Comparison of ENCODE assay signal across 1 cellular context in the genomic region with DNA sequence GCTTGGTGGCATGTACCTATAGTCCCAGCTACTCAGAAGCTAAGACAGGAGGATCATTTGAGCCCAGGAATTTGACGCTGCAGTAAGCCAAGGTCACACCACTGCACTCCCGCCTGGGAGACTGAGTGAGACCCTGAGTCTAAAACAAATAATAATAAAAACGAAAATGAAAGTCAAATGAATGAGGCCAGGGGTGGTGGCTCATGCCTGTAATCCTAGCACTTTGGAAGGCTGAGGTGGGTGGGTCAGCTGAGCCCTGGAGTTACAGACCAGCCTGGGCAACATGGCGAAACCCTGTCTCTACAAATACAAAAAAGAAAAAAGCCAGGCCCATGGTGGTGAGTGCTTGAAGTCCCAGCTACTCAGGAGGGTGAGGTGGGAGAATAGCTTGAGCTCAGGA. TPM values are rescaled to one million over a fixed set of nuclear protein-coding genes. Genes with fewer than 3 reads are reported as not detected.
"Had no signal": no experiment of that assay in that cellular context is flagged by ENCODE, and none has a peak within 500 bp of the region (broad histone marks: within the 10 kb centered on the region; RNA-seq: fewer than 3 reads in every experiment).

No MANE protein-coding gene starts in this region.

RNA-seq across cellular contexts. Expression of a gene that starts 59.5 kb away (rescaled TPM):
- total RNA-seq: MCF 10A had no signal
